14 cellular contexts compared by ENCODE assay signal in genomic region chrX:75989806-75990590, GRCh38.
DNase-seq lines count a peak whose midpoint lies in the region; ATAC-seq and TF ChIP-seq lines count a peak whose summit lies in the region.
"Had no signal": no experiment of that assay in that cellular context is flagged by ENCODE, and none has a peak within 500 bp of the region (broad histone marks: within the 10 kb centered on the region; RNA-seq: fewer than 3 reads in every experiment).

No MANE protein-coding gene starts in this region.

- H3K4me2 ChIP-seq in GM23338 = no peak overlapping the region

- peak; percentile 44 for ATAC-seq in activated CD4-positive, alpha-beta T cell treated with anti-CD3 and anti-CD28 coated beads for 36 hours
- ATAC-seq in GM23338 (peak; percentile 29; the same call in 1 of the 3 replicates), HG03196 (IDR thresholded peaks at IDR 0.05; ENCODE audit: unreplicated experiment) (peak; percentile 68)
- peak; percentile 69 for ATAC-seq in stimulated activated memory B cell treated with anti-CD40 and anti-IgM and Interleukin-4, amounts not matched to agents 10 μg/mL and 1 μg/mL and 100 μg/mL, for 72 hours
- ATAC-seq: activated CD8-positive, alpha-beta T cell treated with anti-CD3 and anti-CD28 coated beads, Interleukin-2, amount 10 ng/mL, durations not matched to agents 7 days and 5 days had no signal

- no peak overlapping the region for H3K4me3 Mint-ChIP-seq in activated CD4-positive, alpha-beta T cell treated with anti-CD3 and anti-CD28 coated beads for 36 hours
- H3K4me3 Mint-ChIP-seq in GM23338 = no peak overlapping the region
- no peak overlapping the region for H3K4me3 Mint-ChIP-seq in stimulated activated memory B cell treated with anti-CD40 and anti-IgM and Interleukin-4, amounts not matched to agents 10 μg/mL and 1 μg/mL and 100 μg/mL, for 72 hours
- H3K4me3 Mint-ChIP-seq: activated CD8-positive, alpha-beta T cell treated with anti-CD3 and anti-CD28 coated beads, Interleukin-2, amount 10 ng/mL, durations not matched to agents 7 days and 5 days; CD4-positive, CD25-positive, alpha-beta regulatory T cell had no signal

- no peaks in the 10 kb centered on the region for H3K36me3 ChIP-seq in GM23338 (ENCODE audit: insufficient read depth)
- H3K36me3 ChIP-seq: tibial artery had no signal

- no peak for DNase-seq in activated CD4-positive, alpha-beta T cell treated with anti-CD3 and anti-CD28 coated beads for 36 hours
- no peak for DNase-seq in activated CD4-positive, alpha-beta T cell treated with anti-CD3 and anti-CD28 coated beads, Interleukin-2, amount 50 U/mL, for 1 hour
- no peak for DNase-seq in GM23338 (ENCODE audit: low spot score)
- DNase-seq in NCI-H187 (lab: John Stamatoyannopoulos, UW) = no peak
- DNase-seq in dorsolateral prefrontal cortex = no peak
- no peak for DNase-seq in activated effector memory CD4-positive, alpha-beta T cell treated with anti-CD3 and anti-CD28 coated beads, Interleukin-2, amount 50 U/mL, for 16 hours
- DNase-seq: activated CD8-positive, alpha-beta T cell treated with anti-CD3 and anti-CD28 coated beads, Interleukin-2, amount 10 ng/mL, durations not matched to agents 7 days and 5 days; CD4-positive, CD25-positive, alpha-beta regulatory T cell; NCI-H1417 treated with DMSO at 0.1 percent for 48 hours; tibial artery had no signal

- H3K79me2 ChIP-seq in GM23338 (replicated peaks; ENCODE audit: insufficient read depth) = no peaks in the 10 kb centered on the region
- H3K79me2 ChIP-seq: parathyroid adenoma had no signal

- H3K27me3 Mint-ChIP-seq in activated CD4-positive, alpha-beta T cell treated with anti-CD3 and anti-CD28 coated beads for 36 hours = peaks cover 5% of the 10 kb centered on the region
- no peaks in the 10 kb centered on the region for H3K27me3 Mint-ChIP-seq in GM23338 (ENCODE audit: insufficient read depth, low read depth, poor library complexity)
- peaks cover 18% of the 10 kb centered on the region for H3K27me3 Mint-ChIP-seq in stimulated activated memory B cell treated with anti-CD40 and anti-IgM and Interleukin-4, amounts not matched to agents 10 μg/mL and 1 μg/mL and 100 μg/mL, for 72 hours

- no peaks in the 10 kb centered on the region for H4K20me1 ChIP-seq in GM23338 (replicated peaks; ENCODE audit: insufficient read depth)

- CTCF ChIA-PET in activated CD4-positive, alpha-beta T cell treated with anti-CD3 and anti-CD28 coated beads for 36 hours (lab: Charles Lee) = no interaction called here

- TF ChIP-seq CTCF in GM23338 (conservative IDR thresholded peaks at IDR 0.05; ENCODE audit: low read depth in 2 of 2) (no peak), dorsolateral prefrontal cortex (IDR thresholded peaks at IDR 0.05 in 54 of 56, conservative IDR thresholded peaks at IDR 0.05 in 2 of 56; ENCODE audit: low read depth in 1 of 56, partially characterized antibody in 56 of 56) (no peak)

- H3F3A ChIP-seq in GM23338 (replicated peaks; ENCODE audit: low read depth) = no peaks in the 10 kb centered on the region

- POLR2A ChIA-PET in activated CD4-positive, alpha-beta T cell treated with anti-CD3 and anti-CD28 coated beads for 36 hours (lab: Charles Lee) = no interaction called here

- no peaks in the 10 kb centered on the region for H3K27me3 ChIP-seq in GM23338 (ENCODE audit: insufficient read depth)
- H3K27me3 ChIP-seq in dorsolateral prefrontal cortex = peaks cover 0 to 53% (median 6%) of the 10 kb centered on the region in 45 donors
- H3K27me3 ChIP-seq: tibial artery had no signal

- no peaks in the 10 kb centered on the region for H3K9me2 ChIP-seq in GM23338 (ENCODE audit: insufficient read depth)

- no peak overlapping the region for H3K4me3 ChIP-seq in GM23338
- H3K4me3 ChIP-seq in dorsolateral prefrontal cortex = no peak overlapping the region
- H3K4me3 ChIP-seq: tibial artery had no signal

- no peaks in the 10 kb centered on the region for H3K9me3 Mint-ChIP-seq in activated CD4-positive, alpha-beta T cell treated with anti-CD3 and anti-CD28 coated beads for 36 hours (ENCODE audit: low read depth)
- no peaks in the 10 kb centered on the region; the same call in 1 of the 3 replicates for H3K9me3 Mint-ChIP-seq in GM23338
- H3K9me3 Mint-ChIP-seq in stimulated activated memory B cell treated with anti-CD40 and anti-IgM and Interleukin-4, amounts not matched to agents 10 μg/mL and 1 μg/mL and 100 μg/mL, for 72 hours = no peaks in the 10 kb centered on the region
- H3K9me3 Mint-ChIP-seq: CD4-positive, CD25-positive, alpha-beta regulatory T cell had no signal

- H3K4me1 ChIP-seq in GM23338 (ENCODE audit: insufficient read depth) = no peaks in the 10 kb centered on the region
- H3K4me1 ChIP-seq: parathyroid adenoma, tibial artery had no signal

- intact Hi-C loops in activated CD4-positive, alpha-beta T cell treated with anti-CD3 and anti-CD28 coated beads for 36 hours (cut with DNase I, micrococcal nuclease) = no loop called here
- intact Hi-C loops in dorsolateral prefrontal cortex (cut with DNase I) = no loop called here

- H3K4me1 Mint-ChIP-seq in activated CD4-positive, alpha-beta T cell treated with anti-CD3 and anti-CD28 coated beads for 36 hours = no peaks in the 10 kb centered on the region
- no peaks in the 10 kb centered on the region for H3K4me1 Mint-ChIP-seq in GM23338
- H3K4me1 Mint-ChIP-seq in stimulated activated memory B cell treated with anti-CD40 and anti-IgM and Interleukin-4, amounts not matched to agents 10 μg/mL and 1 μg/mL and 100 μg/mL, for 72 hours = no peaks in the 10 kb centered on the region
- H3K4me1 Mint-ChIP-seq: CD4-positive, CD25-positive, alpha-beta regulatory T cell had no signal

- H3K27ac ChIP-seq in GM23338 (ENCODE audit: low read depth) = no peak overlapping the region
- no peak overlapping the region for H3K27ac ChIP-seq in dorsolateral prefrontal cortex
- H3K27ac ChIP-seq: 22Rv1, parathyroid adenoma, tibial artery had no signal

- no peak overlapping the region for H3K27ac Mint-ChIP-seq in activated CD4-positive, alpha-beta T cell treated with anti-CD3 and anti-CD28 coated beads for 36 hours
- H3K27ac Mint-ChIP-seq in GM23338 = no peak overlapping the region
- no peak overlapping the region for H3K27ac Mint-ChIP-seq in stimulated activated memory B cell treated with anti-CD40 and anti-IgM and Interleukin-4, amounts not matched to agents 10 μg/mL and 1 μg/mL and 100 μg/mL, for 72 hours
- H3K27ac Mint-ChIP-seq: activated CD8-positive, alpha-beta T cell treated with anti-CD3 and anti-CD28 coated beads, Interleukin-2, amount 10 ng/mL, durations not matched to agents 7 days and 5 days; CD4-positive, CD25-positive, alpha-beta regulatory T cell had no signal

- no peaks in the 10 kb centered on the region for H3K36me3 Mint-ChIP-seq in activated CD4-positive, alpha-beta T cell treated with anti-CD3 and anti-CD28 coated beads for 36 hours (ENCODE audit: low read depth)
- H3K36me3 Mint-ChIP-seq in GM23338 (ENCODE audit: low read depth) = no peaks in the 10 kb centered on the region
- H3K36me3 Mint-ChIP-seq in stimulated activated memory B cell treated with anti-CD40 and anti-IgM and Interleukin-4, amounts not matched to agents 10 μg/mL and 1 μg/mL and 100 μg/mL, for 72 hours = no peaks in the 10 kb centered on the region
- H3K36me3 Mint-ChIP-seq: CD4-positive, CD25-positive, alpha-beta regulatory T cell had no signal

- no peak overlapping the region for H2AFZ ChIP-seq in GM23338
- H2AFZ ChIP-seq: parathyroid adenoma had no signal

TF ChIP-seq in GM23338, 12 proteins besides CTCF, POLR2A, EP300 and RAD21:
- TF ChIP-seq ZNF331 (CRISPR knock-in tag; IDR thresholded peaks at IDR 0.05; ENCODE audit: low read depth) = no peak
- TF ChIP-seq, protein P1, sequence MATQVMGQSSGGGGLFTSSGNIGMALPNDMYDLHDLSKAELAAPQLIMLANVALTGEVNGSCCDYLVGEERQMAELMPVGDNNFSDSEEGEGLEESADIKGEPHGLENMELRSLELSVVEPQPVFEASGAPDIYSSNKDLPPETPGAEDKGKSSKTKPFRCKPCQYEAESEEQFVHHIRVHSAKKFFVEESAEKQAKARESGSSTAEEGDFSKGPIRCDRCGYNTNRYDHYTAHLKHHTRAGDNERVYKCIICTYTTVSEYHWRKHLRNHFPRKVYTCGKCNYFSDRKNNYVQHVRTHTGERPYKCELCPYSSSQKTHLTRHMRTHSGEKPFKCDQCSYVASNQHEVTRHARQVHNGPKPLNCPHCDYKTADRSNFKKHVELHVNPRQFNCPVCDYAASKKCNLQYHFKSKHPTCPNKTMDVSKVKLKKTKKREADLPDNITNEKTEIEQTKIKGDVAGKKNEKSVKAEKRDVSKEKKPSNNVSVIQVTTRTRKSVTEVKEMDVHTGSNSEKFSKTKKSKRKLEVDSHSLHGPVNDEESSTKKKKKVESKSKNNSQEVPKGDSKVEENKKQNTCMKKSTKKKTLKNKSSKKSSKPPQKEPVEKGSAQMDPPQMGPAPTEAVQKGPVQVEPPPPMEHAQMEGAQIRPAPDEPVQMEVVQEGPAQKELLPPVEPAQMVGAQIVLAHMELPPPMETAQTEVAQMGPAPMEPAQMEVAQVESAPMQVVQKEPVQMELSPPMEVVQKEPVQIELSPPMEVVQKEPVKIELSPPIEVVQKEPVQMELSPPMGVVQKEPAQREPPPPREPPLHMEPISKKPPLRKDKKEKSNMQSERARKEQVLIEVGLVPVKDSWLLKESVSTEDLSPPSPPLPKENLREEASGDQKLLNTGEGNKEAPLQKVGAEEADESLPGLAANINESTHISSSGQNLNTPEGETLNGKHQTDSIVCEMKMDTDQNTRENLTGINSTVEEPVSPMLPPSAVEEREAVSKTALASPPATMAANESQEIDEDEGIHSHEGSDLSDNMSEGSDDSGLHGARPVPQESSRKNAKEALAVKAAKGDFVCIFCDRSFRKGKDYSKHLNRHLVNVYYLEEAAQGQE (IDR thresholded peaks at IDR 0.05; ENCODE audit: unreplicated experiment) = no peak
- no peak for TF ChIP-seq STAT1 (IDR thresholded peaks at IDR 0.05; ENCODE audit: unreplicated experiment)
